Comparison of ENCODE assay signal across 1 cellular context in genomic region chr20:36572701-36573102, GRCh38.
TF ChIP-seq lines count a peak whose summit lies in the region.

No MANE protein-coding gene starts in this region.

TF ChIP-seq in HepG2, 621 proteins besides CTCF, POLR2A, EP300 and RAD21 (continued from another document and continues in another):
- TF ChIP-seq, protein P1, sequence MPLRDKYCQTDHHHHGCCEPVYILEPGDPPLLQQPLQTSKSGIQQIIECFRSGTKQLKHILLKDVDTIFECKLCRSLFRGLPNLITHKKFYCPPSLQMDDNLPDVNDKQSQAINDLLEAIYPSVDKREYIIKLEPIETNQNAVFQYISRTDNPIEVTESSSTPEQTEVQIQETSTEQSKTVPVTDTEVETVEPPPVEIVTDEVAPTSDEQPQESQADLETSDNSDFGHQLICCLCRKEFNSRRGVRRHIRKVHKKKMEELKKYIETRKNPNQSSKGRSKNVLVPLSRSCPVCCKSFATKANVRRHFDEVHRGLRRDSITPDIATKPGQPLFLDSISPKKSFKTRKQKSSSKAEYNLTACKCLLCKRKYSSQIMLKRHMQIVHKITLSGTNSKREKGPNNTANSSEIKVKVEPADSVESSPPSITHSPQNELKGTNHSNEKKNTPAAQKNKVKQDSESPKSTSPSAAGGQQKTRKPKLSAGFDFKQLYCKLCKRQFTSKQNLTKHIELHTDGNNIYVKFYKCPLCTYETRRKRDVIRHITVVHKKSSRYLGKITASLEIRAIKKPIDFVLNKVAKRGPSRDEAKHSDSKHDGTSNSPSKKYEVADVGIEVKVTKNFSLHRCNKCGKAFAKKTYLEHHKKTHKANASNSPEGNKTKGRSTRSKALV (CRISPR knock-in tag; IDR thresholded peaks at IDR 0.05) = no peak; the same call in 1 of the 2 replicates
- TF ChIP-seq, protein P2, sequence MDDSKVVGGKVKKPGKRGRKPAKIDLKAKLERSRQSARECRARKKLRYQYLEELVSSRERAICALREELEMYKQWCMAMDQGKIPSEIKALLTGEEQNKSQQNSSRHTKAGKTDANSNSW (CRISPR knock-in tag; IDR thresholded peaks at IDR 0.05; ENCODE audit: borderline replicate concordance) = no peak
- TF ChIP-seq POLR2AphosphoS2 (IDR thresholded peaks at IDR 0.05; ENCODE audit: low read depth, low read length) = no peak
- no peak for TF ChIP-seq ZNF326 (CRISPR knock-in tag; IDR thresholded peaks at IDR 0.05; ENCODE audit: borderline replicate concordance)
- TF ChIP-seq HCFC1 (IDR thresholded peaks at IDR 0.05; ENCODE audit: low read depth, low read length) = no peak
- no peak for TF ChIP-seq ZNF775 (CRISPR knock-in tag; IDR thresholded peaks at IDR 0.05; ENCODE audit: borderline replicate concordance)
- TF ChIP-seq BRD4 (CRISPR knock-in tag; IDR thresholded peaks at IDR 0.05) = no peak
- no peak for TF ChIP-seq GABPA (IDR thresholded peaks at IDR 0.05; ENCODE audit: low read depth, low read length)
- TF ChIP-seq GABPA (CRISPR knock-in tag; IDR thresholded peaks at IDR 0.05; ENCODE audit: low read depth) = no peak
- no peak; the same call in 1 of the 2 replicates for TF ChIP-seq ZKSCAN8 (CRISPR knock-in tag; IDR thresholded peaks at IDR 0.05; ENCODE audit: borderline replicate concordance)
- no peak for TF ChIP-seq ATAD3A (CRISPR knock-in tag; IDR thresholded peaks at IDR 0.05)
- TF ChIP-seq ZNF709 (CRISPR knock-in tag; IDR thresholded peaks at IDR 0.05) = peak; percentile 75; the same call in 1 of the 2 replicates
- TF ChIP-seq ZNF556 (CRISPR knock-in tag; IDR thresholded peaks at IDR 0.05; ENCODE audit: borderline replicate concordance) = no peak
- no peak for TF ChIP-seq SYNCRIP (IDR thresholded peaks at IDR 0.05; ENCODE audit: insufficient read depth, low read depth, low read length)
- no peak for TF ChIP-seq SNAPC2 (CRISPR knock-in tag; IDR thresholded peaks at IDR 0.05)
- no peak for TF ChIP-seq SALL1 (CRISPR knock-in tag; IDR thresholded peaks at IDR 0.05)
- TF ChIP-seq HDAC2 (CRISPR knock-in tag; IDR thresholded peaks at IDR 0.05) = peak; percentile 59; the same call in 1 of the 2 replicates
- TF ChIP-seq CREB1 (IDR thresholded peaks at IDR 0.05) = no peak
- TF ChIP-seq CREB1 (CRISPR knock-in tag; IDR thresholded peaks at IDR 0.05) = no peak
- TF ChIP-seq ZBTB7A (CRISPR knock-in tag; IDR thresholded peaks at IDR 0.05) = no peak
- TF ChIP-seq, protein P3, sequence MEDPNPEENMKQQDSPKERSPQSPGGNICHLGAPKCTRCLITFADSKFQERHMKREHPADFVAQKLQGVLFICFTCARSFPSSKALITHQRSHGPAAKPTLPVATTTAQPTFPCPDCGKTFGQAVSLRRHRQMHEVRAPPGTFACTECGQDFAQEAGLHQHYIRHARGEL (CRISPR knock-in tag; IDR thresholded peaks at IDR 0.05) = no peak
- no peak for TF ChIP-seq SIN3A (IDR thresholded peaks at IDR 0.05; ENCODE audit: borderline replicate concordance, low read depth, low read length)
- TF ChIP-seq ZNF234 (CRISPR knock-in tag; conservative IDR thresholded peaks at IDR 0.05) = 0 out of 2 replicates have a peak, but pooled peaks have one; percentile 31
- peak; percentile 63; the same call in 1 of the 2 replicates for TF ChIP-seq FOXO4 (CRISPR knock-in tag; conservative IDR thresholded peaks at IDR 0.05)
- TF ChIP-seq SRSF4 (IDR thresholded peaks at IDR 0.05; ENCODE audit: low read depth, low read length, poor library complexity, severe bottlenecking) = no peak
- TF ChIP-seq TCF7 (IDR thresholded peaks at IDR 0.05; ENCODE audit: low read depth) = no peak
- TF ChIP-seq HMG20A (CRISPR knock-in tag; IDR thresholded peaks at IDR 0.05; ENCODE audit: borderline replicate concordance) = no peak
- no peak for TF ChIP-seq HDAC1 (CRISPR knock-in tag; IDR thresholded peaks at IDR 0.05)
- TF ChIP-seq FOXM1 (CRISPR knock-in tag; IDR thresholded peaks at IDR 0.05) = no peak
- 0 out of 2 replicates have a peak, but pooled peaks have one; percentile 20 for TF ChIP-seq ONECUT2 (CRISPR knock-in tag; IDR thresholded peaks at IDR 0.05)
- TF ChIP-seq, protein P4, sequence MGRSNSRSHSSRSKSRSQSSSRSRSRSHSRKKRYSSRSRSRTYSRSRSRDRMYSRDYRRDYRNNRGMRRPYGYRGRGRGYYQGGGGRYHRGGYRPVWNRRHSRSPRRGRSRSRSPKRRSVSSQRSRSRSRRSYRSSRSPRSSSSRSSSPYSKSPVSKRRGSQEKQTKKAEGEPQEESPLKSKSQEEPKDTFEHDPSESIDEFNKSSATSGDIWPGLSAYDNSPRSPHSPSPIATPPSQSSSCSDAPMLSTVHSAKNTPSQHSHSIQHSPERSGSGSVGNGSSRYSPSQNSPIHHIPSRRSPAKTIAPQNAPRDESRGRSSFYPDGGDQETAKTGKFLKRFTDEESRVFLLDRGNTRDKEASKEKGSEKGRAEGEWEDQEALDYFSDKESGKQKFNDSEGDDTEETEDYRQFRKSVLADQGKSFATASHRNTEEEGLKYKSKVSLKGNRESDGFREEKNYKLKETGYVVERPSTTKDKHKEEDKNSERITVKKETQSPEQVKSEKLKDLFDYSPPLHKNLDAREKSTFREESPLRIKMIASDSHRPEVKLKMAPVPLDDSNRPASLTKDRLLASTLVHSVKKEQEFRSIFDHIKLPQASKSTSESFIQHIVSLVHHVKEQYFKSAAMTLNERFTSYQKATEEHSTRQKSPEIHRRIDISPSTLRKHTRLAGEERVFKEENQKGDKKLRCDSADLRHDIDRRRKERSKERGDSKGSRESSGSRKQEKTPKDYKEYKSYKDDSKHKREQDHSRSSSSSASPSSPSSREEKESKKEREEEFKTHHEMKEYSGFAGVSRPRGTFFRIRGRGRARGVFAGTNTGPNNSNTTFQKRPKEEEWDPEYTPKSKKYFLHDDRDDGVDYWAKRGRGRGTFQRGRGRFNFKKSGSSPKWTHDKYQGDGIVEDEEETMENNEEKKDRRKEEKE (IDR thresholded peaks at IDR 0.05) = no peak
- TF ChIP-seq FIP1L1 (IDR thresholded peaks at IDR 0.05; ENCODE audit: borderline replicate concordance, insufficient read depth, low read depth, low read length) = no peak
- TF ChIP-seq ZNF281 (CRISPR knock-in tag; IDR thresholded peaks at IDR 0.05; ENCODE audit: borderline replicate concordance) = no peak
- TF ChIP-seq ZNF703 (CRISPR knock-in tag; IDR thresholded peaks at IDR 0.05; ENCODE audit: borderline replicate concordance) = no peak
- peak; percentile 29; the same call in 1 of the 2 replicates for TF ChIP-seq FOXA3 (CRISPR knock-in tag; IDR thresholded peaks at IDR 0.05)
- TF ChIP-seq LCORL (IDR thresholded peaks at IDR 0.05) = no peak
- TF ChIP-seq LCORL (CRISPR knock-in tag; IDR thresholded peaks at IDR 0.05) = no peak
- TF ChIP-seq EHMT2 (IDR thresholded peaks at IDR 0.05; ENCODE audit: borderline replicate concordance, low read depth, low read length) = no peak
- TF ChIP-seq ZFAT (CRISPR knock-in tag; conservative IDR thresholded peaks at IDR 0.05) = no peak
- TF ChIP-seq ZNF501 (CRISPR knock-in tag; IDR thresholded peaks at IDR 0.05) = no peak
- no peak; the same call in 1 of the 2 replicates for TF ChIP-seq ZNF607 (CRISPR knock-in tag; IDR thresholded peaks at IDR 0.05; ENCODE audit: borderline replicate concordance)
- TF ChIP-seq, protein P5, sequence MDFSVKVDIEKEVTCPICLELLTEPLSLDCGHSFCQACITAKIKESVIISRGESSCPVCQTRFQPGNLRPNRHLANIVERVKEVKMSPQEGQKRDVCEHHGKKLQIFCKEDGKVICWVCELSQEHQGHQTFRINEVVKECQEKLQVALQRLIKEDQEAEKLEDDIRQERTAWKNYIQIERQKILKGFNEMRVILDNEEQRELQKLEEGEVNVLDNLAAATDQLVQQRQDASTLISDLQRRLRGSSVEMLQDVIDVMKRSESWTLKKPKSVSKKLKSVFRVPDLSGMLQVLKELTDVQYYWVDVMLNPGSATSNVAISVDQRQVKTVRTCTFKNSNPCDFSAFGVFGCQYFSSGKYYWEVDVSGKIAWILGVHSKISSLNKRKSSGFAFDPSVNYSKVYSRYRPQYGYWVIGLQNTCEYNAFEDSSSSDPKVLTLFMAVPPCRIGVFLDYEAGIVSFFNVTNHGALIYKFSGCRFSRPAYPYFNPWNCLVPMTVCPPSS (IDR thresholded peaks at IDR 0.05) = no peak
- TF ChIP-seq ZNF878 (CRISPR knock-in tag; IDR thresholded peaks at IDR 0.05) = no peak
- no peak for TF ChIP-seq PCBP1 (IDR thresholded peaks at IDR 0.05; ENCODE audit: borderline replicate concordance, low read depth, low read length)
- TF ChIP-seq ZNF616 (CRISPR knock-in tag; IDR thresholded peaks at IDR 0.05; ENCODE audit: low read depth) = no peak
- no peak for TF ChIP-seq FLYWCH1 (CRISPR knock-in tag; IDR thresholded peaks at IDR 0.05)
- no peak for TF ChIP-seq FOXA1 (IDR thresholded peaks at IDR 0.05)
- TF ChIP-seq FOXA1 (CRISPR knock-in tag; IDR thresholded peaks at IDR 0.05) = no peak
- TF ChIP-seq ZEB1 (IDR thresholded peaks at IDR 0.05; ENCODE audit: insufficient replicate concordance, low read depth) = no peak
- no peak for TF ChIP-seq NBN (conservative IDR thresholded peaks at IDR 0.05)
- TF ChIP-seq, protein P6, sequence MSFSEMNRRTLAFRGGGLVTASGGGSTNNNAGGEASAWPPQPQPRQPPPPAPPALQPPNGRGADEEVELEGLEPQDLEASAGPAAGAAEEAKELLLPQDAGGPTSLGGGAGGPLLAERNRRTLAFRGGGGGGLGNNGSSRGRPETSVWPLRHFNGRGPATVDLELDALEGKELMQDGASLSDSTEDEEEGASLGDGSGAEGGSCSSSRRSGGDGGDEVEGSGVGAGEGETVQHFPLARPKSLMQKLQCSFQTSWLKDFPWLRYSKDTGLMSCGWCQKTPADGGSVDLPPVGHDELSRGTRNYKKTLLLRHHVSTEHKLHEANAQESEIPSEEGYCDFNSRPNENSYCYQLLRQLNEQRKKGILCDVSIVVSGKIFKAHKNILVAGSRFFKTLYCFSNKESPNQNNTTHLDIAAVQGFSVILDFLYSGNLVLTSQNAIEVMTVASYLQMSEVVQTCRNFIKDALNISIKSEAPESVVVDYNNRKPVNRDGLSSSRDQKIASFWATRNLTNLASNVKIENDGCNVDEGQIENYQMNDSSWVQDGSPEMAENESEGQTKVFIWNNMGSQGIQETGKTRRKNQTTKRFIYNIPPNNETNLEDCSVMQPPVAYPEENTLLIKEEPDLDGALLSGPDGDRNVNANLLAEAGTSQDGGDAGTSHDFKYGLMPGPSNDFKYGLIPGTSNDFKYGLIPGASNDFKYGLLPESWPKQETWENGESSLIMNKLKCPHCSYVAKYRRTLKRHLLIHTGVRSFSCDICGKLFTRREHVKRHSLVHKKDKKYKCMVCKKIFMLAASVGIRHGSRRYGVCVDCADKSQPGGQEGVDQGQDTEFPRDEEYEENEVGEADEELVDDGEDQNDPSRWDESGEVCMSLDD (CRISPR knock-in tag; IDR thresholded peaks at IDR 0.05; ENCODE audit: borderline replicate concordance) = no peak
- TF ChIP-seq KDM4B (CRISPR knock-in tag; IDR thresholded peaks at IDR 0.05) = no peak
- no peak for TF ChIP-seq ZSCAN9 (CRISPR knock-in tag; IDR thresholded peaks at IDR 0.05; ENCODE audit: borderline replicate concordance)
- TF ChIP-seq ZNF431 (CRISPR knock-in tag; IDR thresholded peaks at IDR 0.05; ENCODE audit: borderline replicate concordance, low read depth) = no peak
